9 cellular contexts compared by ENCODE assay signal in genomic region chr4:189090174-189090814, GRCh38.
DNase-seq lines count a peak whose midpoint lies in the region; ATAC-seq and TF ChIP-seq lines count a peak whose summit lies in the region.
"Had no signal": no experiment of that assay in that cellular context is flagged by ENCODE, and none has a peak within 500 bp of the region (broad histone marks: within the 10 kb centered on the region; RNA-seq: fewer than 3 reads in every experiment).

No MANE protein-coding gene starts in this region.

- TF ChIP-seq CTCF in epithelial cell of proximal tubule (conservative IDR thresholded peaks at IDR 0.05; ENCODE audit: low read depth, low read length), result peak; percentile 74
- peak; percentile 5 for TF ChIP-seq CTCF in psoas muscle (IDR thresholded peaks at IDR 0.05)

- 83 to 89% (median 86%) methylated on average over 2 of the region's 2 CpGs for WGBS in psoas muscle, 3 donors

- intact Hi-C loops in psoas muscle (cut with DNase I), result no loop called here

- H3K27me3 ChIP-seq in psoas muscle (ENCODE audit: insufficient read depth in 3 of 3, low read length in 2 of 3), result peaks cover 0 to 2% (median 0%) of the 10 kb centered on the region in 3 donors

- ATAC-seq in psoas muscle (no peak), GM21515 (IDR thresholded peaks at IDR 0.05; ENCODE audit: unreplicated experiment) (no peak)

- H3K27ac ChIP-seq in psoas muscle, result no peak overlapping the region

- H3K4me3 ChIP-seq in epithelial cell of proximal tubule (ENCODE audit: low read depth, low read length) (no peak overlapping the region), psoas muscle (no peak overlapping the region)

- H3K9me3 ChIP-seq in psoas muscle, result no peaks in the 10 kb centered on the region

- H3K4me1 ChIP-seq in psoas muscle, result no peaks in the 10 kb centered on the region

- no peaks in the 10 kb centered on the region for H3K36me3 ChIP-seq in psoas muscle (ENCODE audit: insufficient read depth in 1 of 2, low read depth in 1 of 2)

- peak; percentile 0 for DNase-seq in NCI-H146 (lab: John Stamatoyannopoulos, UW)
- DNase-seq in NCI-H146 treated with DMSO at 0.1 percent for 48 hours (lab: John Stamatoyannopoulos, UW; ENCODE audit: unreplicated experiment), result no peak
- DNase-seq in NCI-H748 (lab: John Stamatoyannopoulos, UW; ENCODE audit: unreplicated experiment), result peak; percentile 24
- DNase-seq in epithelial cell of proximal tubule (ENCODE audit: low read depth), result no peak
- DNase-seq in psoas muscle, result no peak
- no peak for DNase-seq in HuH-7.5 (ENCODE audit: low spot score)
- no peak for DNase-seq in dedifferentiated amniotic fluid mesenchymal stem cell (ENCODE audit: extremely low spot score)
- DNase-seq: cerebellar nuclear complex had no signal

Comparison
In these comparisons a context has a peak if more than half of its experiments do, and no peak if none do; other contexts are left out.
1. DNase-seq: peak in NCI-H146 (single experiment) and NCI-H748 (single experiment); none in NCI-H146 treated with DMSO at 0.1 percent for 48 hours (single experiment), epithelial cell of proximal tubule (single experiment), psoas muscle (0 of 2), HuH-7.5 (single experiment) and dedifferentiated amniotic fluid mesenchymal stem cell (single experiment).